21 cellular contexts compared by ENCODE assay signal in genomic region chr11:125952559-125952958, GRCh38. TPM values are rescaled to one million over a fixed set of nuclear protein-coding genes. Genes with fewer than 3 reads are reported as not detected.
DNase-seq lines count a peak whose midpoint lies in the region; ATAC-seq and FAIRE-seq lines count a peak whose summit lies in the region.
"Had no signal": no experiment of that assay in that cellular context is flagged by ENCODE, and none has a peak within 500 bp of the region (broad histone marks: within the 10 kb centered on the region; RNA-seq: fewer than 3 reads in every experiment).

No MANE protein-coding gene starts in this region.

- H3K79me2 ChIP-seq in trophoblast cell (ENCODE audit: control insufficient read depth, insufficient read depth, low read length, poor library complexity) = no peaks in the 10 kb centered on the region

- H3K4me2 ChIP-seq in trophoblast cell (ENCODE audit: low read length) = no peak overlapping the region
- H3K4me2 ChIP-seq: KMS-11 had no signal

- peaks cover 6% of the 10 kb centered on the region for H3K79me1 ChIP-seq in trophoblast cell (ENCODE audit: low read length)

- no peak overlapping the region for H3K4ac ChIP-seq in trophoblast cell (ENCODE audit: low read depth, low read length)

- H3K4me3 ChIP-seq in adipocyte (ENCODE audit: low read length) (no peak overlapping the region), skin epidermis (peak overlapping the region in 1 of 7 experiments; percentile 6), trophoblast cell (ENCODE audit: low read depth, low read length) (no peak overlapping the region)
- H3K4me3 ChIP-seq: MG63 had no signal

- H3K9ac ChIP-seq in adipocyte (ENCODE audit: low read length) (peak overlapping the region; percentile 7), trophoblast cell (ENCODE audit: low read length) (no peak overlapping the region)
- H3K9ac ChIP-seq: KMS-11 had no signal

- no peak overlapping the region for H2BK120ac ChIP-seq in trophoblast cell (ENCODE audit: insufficient read depth, low read length, poor library complexity)

- H3K23ac ChIP-seq in trophoblast cell (ENCODE audit: low read length) = no peak overlapping the region

- peaks cover 20% of the 10 kb centered on the region for H3K36me3 ChIP-seq in adipocyte (ENCODE audit: control insufficient read depth, insufficient read depth, low read length, severe bottlenecking)
- H3K36me3 ChIP-seq in trophoblast cell (ENCODE audit: control insufficient read depth in 1 of 2, insufficient read depth in 2 of 2, low read length in 2 of 2) = peaks cover 48 to 49% of the 10 kb centered on the region in 2 experiments

- H4K8ac ChIP-seq in trophoblast cell (ENCODE audit: low read depth, low read length) = no peak overlapping the region

- ATAC-seq in HG02870 (IDR thresholded peaks at IDR 0.05; ENCODE audit: unreplicated experiment) = no peak
- ATAC-seq in HG03175 (IDR thresholded peaks at IDR 0.05; ENCODE audit: unreplicated experiment) = no peak
- no peak for ATAC-seq in HG03025 (IDR thresholded peaks at IDR 0.05; ENCODE audit: low FRiP score, unreplicated experiment)
- ATAC-seq: HepG2 had no signal

- H3K18ac ChIP-seq in trophoblast cell (ENCODE audit: low read length) = no peak overlapping the region

- H3K27ac ChIP-seq in skin epidermis (peak overlapping the region in 11 of 21 experiments; percentile 1 to 83 (median 63)), trophoblast cell (ENCODE audit: low read depth, low read length) (no peak overlapping the region)
- H3K27ac ChIP-seq: KMS-11 had no signal

- WGBS in trophoblast cell (ENCODE audit: extremely low coverage, insufficient coverage, insufficient read length) = no CpG with 5 or more reads among the region's 2 CpGs

- no peak overlapping the region for H2AK5ac ChIP-seq in trophoblast cell (ENCODE audit: low read length)

- H2BK5ac ChIP-seq in trophoblast cell (ENCODE audit: low read depth, low read length, poor library complexity) = no peak overlapping the region

- H2AFZ ChIP-seq in trophoblast cell (ENCODE audit: insufficient read depth, low read length, poor library complexity) = no peak overlapping the region

- no peaks in the 10 kb centered on the region for H3K27me3 ChIP-seq in adipocyte (replicated peaks; ENCODE audit: control insufficient read depth, insufficient read depth, low read length)
- no peaks in the 10 kb centered on the region for H3K27me3 ChIP-seq in trophoblast cell (ENCODE audit: insufficient read depth, low read length)
- H3K27me3 ChIP-seq: BE2C, MG63 had no signal

- peak; percentile 45 for DNase-seq in NCI-H526 treated with DMSO at 0.1 percent for 48 hours (lab: John Stamatoyannopoulos, UW)
- DNase-seq in adipocyte (ENCODE audit: low read depth) = no peak
- DNase-seq in trophoblast cell = no peak
- DNase-seq: ACHN; Calu3; CD4-positive, alpha-beta memory T cell; DMS53; H9; MG63; NCI-H1092; NCI-H226; NCI-H524 treated with DMSO at 0.1 percent for 48 hours had no signal

- H2BK12ac ChIP-seq in trophoblast cell (ENCODE audit: low read length) = no peak overlapping the region

- no peaks in the 10 kb centered on the region for H3K9me3 ChIP-seq in adipocyte (ENCODE audit: control insufficient read depth, low read length)
- H3K9me3 ChIP-seq in trophoblast cell (ENCODE audit: insufficient read depth, low read depth, low read length) = peaks cover 2% of the 10 kb centered on the region
- H3K9me3 ChIP-seq: BE2C, MG63 had no signal

- no peak overlapping the region for H4K91ac ChIP-seq in trophoblast cell (ENCODE audit: low read depth, low read length)

- peak; percentile 86 for FAIRE-seq in islet of Langerhans (lab: Jason Lieb, UNC)
- FAIRE-seq: GM19239, HepG2 had no signal

- H3K4me1 ChIP-seq in adipocyte (ENCODE audit: control insufficient read depth, insufficient read depth, low read length) = peaks cover 48% of the 10 kb centered on the region
- H3K4me1 ChIP-seq in trophoblast cell (ENCODE audit: control insufficient read depth in 1 of 2, insufficient read depth in 2 of 2, low read length in 2 of 2) = peaks cover 14 to 21% of the 10 kb centered on the region in 2 experiments

- no peak overlapping the region for H3K14ac ChIP-seq in trophoblast cell (ENCODE audit: low read length)

- H4K12ac ChIP-seq in trophoblast cell (ENCODE audit: low read depth, low read length) = no peak overlapping the region

RNA-seq across cellular contexts. Expression of gene VSIG10L2, which starts 6.7 kb away (rescaled TPM):
- polyA plus RNA-seq in trophoblast cell (2013) = not detected in 2 replicates
- polyA plus RNA-seq: CD4-positive, alpha-beta memory T cell had no signal

RNA-seq across cellular contexts. Expression of gene DDX25, which starts 48.3 kb away (rescaled TPM):
- polyA plus RNA-seq in trophoblast cell (2013) = 0.47 and 0.89 TPM in 2 replicates
- polyA plus RNA-seq: CD4-positive, alpha-beta memory T cell had no signal

RNA-seq across cellular contexts. Expression of gene PUS3, which starts 49.6 kb away (rescaled TPM):
- polyA plus RNA-seq in trophoblast cell (2013) = 22.2 and 24.9 TPM in 2 replicates
